In the genomic region with DNA sequence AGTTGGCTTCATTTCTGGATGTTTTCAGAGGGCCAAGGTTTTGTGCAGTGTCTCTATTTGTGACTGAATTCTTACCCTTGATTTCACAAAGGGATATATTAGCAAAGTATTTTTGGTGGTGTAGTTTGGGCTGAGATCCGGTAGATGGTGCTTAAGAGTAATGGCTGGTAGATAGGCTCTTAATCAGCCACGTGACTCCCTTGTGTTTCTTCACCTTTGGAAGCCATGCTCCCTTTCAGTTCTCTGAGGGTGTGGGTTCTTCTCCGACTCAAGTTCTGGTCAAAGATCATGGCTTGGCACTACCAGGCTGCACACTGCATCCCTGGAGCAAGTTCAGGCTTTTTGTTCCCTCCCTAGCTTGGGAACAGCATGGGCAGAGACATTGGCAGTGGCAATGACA, we compare ENCODE assay signal across 21 cellular contexts.
DNase-seq lines count a peak whose midpoint lies in the region; ATAC-seq and TF ChIP-seq lines count a peak whose summit lies in the region.
"Had no signal": no experiment of that assay in that cellular context is flagged by ENCODE, and none has a peak within 500 bp of the region (broad histone marks: within the 10 kb centered on the region; RNA-seq: fewer than 3 reads in every experiment).

No MANE protein-coding gene starts in this region.

- peaks cover 0 to 1% (median 0%) of the 10 kb centered on the region in 3 donors for H3K27me3 Mint-ChIP-seq in immature natural killer cell (ENCODE audit: low read depth in 3 of 3)
- H3K27me3 Mint-ChIP-seq in effector memory CD8-positive, alpha-beta T cell, result no peaks in the 10 kb centered on the region
- H3K27me3 Mint-ChIP-seq: activated CD4-positive, alpha-beta T cell treated with anti-CD3 and anti-CD28 coated beads, Interleukin-2, amount 10 ng/mL, durations not matched to agents 24 days and 14 days; activated naive CD4-positive, alpha-beta T cell treated with anti-CD3 and anti-CD28 coated beads, Interleukin-2, amount 50 U/mL, for 24 hours had no signal

- no peaks in the 10 kb centered on the region for H3K4me1 Mint-ChIP-seq in immature natural killer cell
- no peaks in the 10 kb centered on the region for H3K4me1 Mint-ChIP-seq in effector memory CD8-positive, alpha-beta T cell (ENCODE audit: low read depth in 2 of 2)
- H3K4me1 Mint-ChIP-seq: activated CD4-positive, alpha-beta T cell treated with anti-CD3 and anti-CD28 coated beads, Interleukin-2, amount 10 ng/mL, durations not matched to agents 24 days and 14 days; activated naive CD4-positive, alpha-beta T cell treated with anti-CD3 and anti-CD28 coated beads, Interleukin-2, amount 50 U/mL, for 24 hours had no signal

- peaks cover 0 to 61% (median 26%) of the 10 kb centered on the region in 6 donors for H3K9me3 Mint-ChIP-seq in immature natural killer cell
- peaks cover 0 to 11% of the 10 kb centered on the region in 2 donors for H3K9me3 Mint-ChIP-seq in effector memory CD8-positive, alpha-beta T cell
- H3K9me3 Mint-ChIP-seq: activated CD4-positive, alpha-beta T cell treated with anti-CD3 and anti-CD28 coated beads, Interleukin-2, amount 10 ng/mL, durations not matched to agents 24 days and 14 days had no signal

- in situ Hi-C loops in GM13976 (cut with MboI; ENCODE audit: low sequenced_read_pairs, unreplicated experiment), result no loop called here

- peaks cover 12% of the 10 kb centered on the region; the same call in 1 of the 2 replicates for H3F3A ChIP-seq in MM.1S (ENCODE audit: insufficient read depth, low read length)

- no peaks in the 10 kb centered on the region for H3K27me3 ChIP-seq in MM.1S (replicated peaks; ENCODE audit: insufficient read depth, low read length)
- H3K27me3 ChIP-seq: body of pancreas, dorsolateral prefrontal cortex, suprapubic skin had no signal

- H3K9me2 ChIP-seq in MM.1S (replicated peaks; ENCODE audit: insufficient read depth, low read length), result no peaks in the 10 kb centered on the region

- H3K27ac ChIP-seq in 22Rv1 (no peak overlapping the region), MM.1S (ENCODE audit: low read length) (no peak overlapping the region)
- H3K27ac ChIP-seq: body of pancreas, dorsolateral prefrontal cortex, GM23248, suprapubic skin had no signal

- peaks cover 49% of the 10 kb centered on the region for H3K4me1 ChIP-seq in MM.1S (ENCODE audit: low read length)
- H3K4me1 ChIP-seq: body of pancreas, suprapubic skin had no signal

- H3K9ac ChIP-seq in MM.1S (ENCODE audit: low read length), result no peak overlapping the region
- H3K9ac ChIP-seq: GM23248 had no signal

- no peak overlapping the region for H3K4me3 Mint-ChIP-seq in immature natural killer cell
- no peak overlapping the region for H3K4me3 Mint-ChIP-seq in effector memory CD8-positive, alpha-beta T cell
- H3K4me3 Mint-ChIP-seq: activated CD4-positive, alpha-beta T cell treated with anti-CD3 and anti-CD28 coated beads, Interleukin-2, amount 10 ng/mL, durations not matched to agents 24 days and 14 days; activated naive CD4-positive, alpha-beta T cell treated with anti-CD3 and anti-CD28 coated beads, Interleukin-2, amount 50 U/mL, for 24 hours had no signal

- H3K36me3 ChIP-seq in MM.1S (replicated peaks; ENCODE audit: insufficient read depth, low read length), result no peaks in the 10 kb centered on the region
- H3K36me3 ChIP-seq: suprapubic skin had no signal

- no peaks in the 10 kb centered on the region for H3K9me3 ChIP-seq in MM.1S (replicated peaks; ENCODE audit: insufficient read depth, low read length)
- H3K9me3 ChIP-seq: body of pancreas, suprapubic skin had no signal

- no peak overlapping the region for H3K4me3 ChIP-seq in GM12865 (ENCODE audit: low read depth, low read length)
- H3K4me3 ChIP-seq in MM.1S (ENCODE audit: low read length), result no peak overlapping the region
- H3K4me3 ChIP-seq: body of pancreas, dorsolateral prefrontal cortex, GM23248, mucosa of descending colon, suprapubic skin had no signal

- H2AFZ ChIP-seq in MM.1S (ENCODE audit: low read length), result peak overlapping the region; percentile 56; the same call in 1 of the 2 replicates
- H2AFZ ChIP-seq: GM23248 had no signal

- ATAC-seq in effector memory CD8-positive, alpha-beta T cell (replicated peaks), result no peak
- ATAC-seq in HG02981 (IDR thresholded peaks at IDR 0.05; ENCODE audit: unreplicated experiment), result no peak
- ATAC-seq: body of pancreas, mucosa of descending colon had no signal

- no peaks in the 10 kb centered on the region for H3K79me2 ChIP-seq in MM.1S (ENCODE audit: low read length)

- no peaks in the 10 kb centered on the region for H3K36me3 Mint-ChIP-seq in immature natural killer cell
- peaks cover 1% of the 10 kb centered on the region for H3K36me3 Mint-ChIP-seq in effector memory CD8-positive, alpha-beta T cell (ENCODE audit: insufficient read depth)
- H3K36me3 Mint-ChIP-seq: activated naive CD4-positive, alpha-beta T cell treated with anti-CD3 and anti-CD28 coated beads, Interleukin-2, amount 50 U/mL, for 24 hours had no signal

- TF ChIP-seq CTCF in 22Rv1 (IDR thresholded peaks at IDR 0.05) (peak; percentile 58), GM12865 (IDR thresholded peaks at IDR 0.05; ENCODE audit: insufficient read depth, low read depth, low read length, missing control alignments) (no peak), MM.1S (IDR thresholded peaks at IDR 0.05; ENCODE audit: low read length) (peak; percentile 59), GM13976 (IDR thresholded peaks at IDR 0.05; ENCODE audit: borderline replicate concordance, control extremely low read depth, extremely low read depth, insufficient read depth, missing control alignments) (no peak)

- no peak overlapping the region for H3K4me2 ChIP-seq in MM.1S (ENCODE audit: low read depth, low read length)

- peak; percentile 1 for DNase-seq in GM12865 (ENCODE audit: low read depth)
- DNase-seq in MM.1S, result peak; percentile 54
- DNase-seq in SW480 (ENCODE audit: low spot score), result peak; percentile 25
- no peak for DNase-seq in immature natural killer cell
- no peak for DNase-seq in GM13976 (ENCODE audit: low spot score)
- no peak for DNase-seq in effector memory CD8-positive, alpha-beta T cell
- DNase-seq: activated CD4-positive, alpha-beta T cell treated with anti-CD3 and anti-CD28 coated beads, Interleukin-2, amount 10 ng/mL, durations not matched to agents 24 days and 14 days; AML-193; body of pancreas; dorsolateral prefrontal cortex; GM23248; IMR-90; mucosa of descending colon; NCI-H146; stimulated activated CD4-positive, alpha-beta T cell treated with anti-CD3 and anti-CD28 coated beads, Interleukin-2, amount 100 ng/mL, for 48 hours; stimulated activated CD8-positive, alpha-beta memory T cell treated with anti-CD3 and anti-CD28 coated beads, Interleukin-4, amount 100 ng/mL, for 48 hours; T1000 had no signal

- H4K20me1 ChIP-seq in MM.1S (ENCODE audit: insufficient read depth, low read length), result no peaks in the 10 kb centered on the region

- H3K27ac Mint-ChIP-seq in immature natural killer cell, result no peak overlapping the region
- H3K27ac Mint-ChIP-seq in effector memory CD8-positive, alpha-beta T cell, result no peak overlapping the region
- H3K27ac Mint-ChIP-seq: activated CD4-positive, alpha-beta T cell treated with anti-CD3 and anti-CD28 coated beads, Interleukin-2, amount 10 ng/mL, durations not matched to agents 24 days and 14 days; activated naive CD4-positive, alpha-beta T cell treated with anti-CD3 and anti-CD28 coated beads, Interleukin-2, amount 50 U/mL, for 24 hours had no signal

Comparison
In these comparisons a context has a peak if more than half of its experiments do, and no peak if none do; other contexts are left out.
1. CTCF ChIP-seq: peak in 22Rv1 (single experiment) and MM.1S (single experiment); none in GM12865 (single experiment) and GM13976 (single experiment).
2. DNase-seq: peak in GM12865 (single experiment), MM.1S (single experiment) and SW480 (single experiment); none in immature natural killer cell (0 of 3), GM13976 (single experiment) and effector memory CD8-positive, alpha-beta T cell (0 of 3).